ENCODE assay signal across 14 cellular contexts in genomic region chr6:109081516-109081915, GRCh38.
"Had no signal": no experiment of that assay in that cellular context is flagged by ENCODE, and none has a peak within 500 bp of the region (broad histone marks: within the 10 kb centered on the region; RNA-seq: fewer than 3 reads in every experiment).

No MANE protein-coding gene starts in this region.

- H3K27ac ChIP-seq: neutrophil, VCaP had no signal

- H3K9me3 ChIP-seq: mucosa of descending colon, neutrophil had no signal

- DNase-seq: activated CD4-positive, alpha-beta T cell treated with anti-CD3 and anti-CD28 coated beads for 36 hours; activated CD8-positive, alpha-beta memory T cell treated with anti-CD3 and anti-CD28 coated beads, Interleukin-2, amount 50 U/mL, for 4 hours; activated CD8-positive, alpha-beta T cell treated with anti-CD3 and anti-CD28 coated beads for 36 hours; cortex of kidney; effector memory CD4-positive, alpha-beta T cell; left colon; mucosa of descending colon; naive thymus-derived CD8-positive, alpha-beta T cell; stimulated activated CD4-positive, alpha-beta T cell treated with anti-CD3 and anti-CD28 coated beads, Interleukin-4, amount 100 ng/mL, for 1 hour; stimulated activated CD8-positive, alpha-beta memory T cell treated with anti-CD3 and anti-CD28 coated beads, Interleukin-4, amount 100 ng/mL, for 48 hours; stimulated activated naive CD8-positive, alpha-beta T cell treated with anti-CD3 and anti-CD28 coated beads, Interleukin-15, Interleukin-2, amounts not matched to agents 100 U/mL and 50 U/mL, for 24 hours; T-helper 9 cell had no signal

- H3K4me3 ChIP-seq: mucosa of descending colon had no signal

- H3K27me3 ChIP-seq: neutrophil had no signal
